1 cellular context compared by ENCODE assay signal in the genomic region with DNA sequence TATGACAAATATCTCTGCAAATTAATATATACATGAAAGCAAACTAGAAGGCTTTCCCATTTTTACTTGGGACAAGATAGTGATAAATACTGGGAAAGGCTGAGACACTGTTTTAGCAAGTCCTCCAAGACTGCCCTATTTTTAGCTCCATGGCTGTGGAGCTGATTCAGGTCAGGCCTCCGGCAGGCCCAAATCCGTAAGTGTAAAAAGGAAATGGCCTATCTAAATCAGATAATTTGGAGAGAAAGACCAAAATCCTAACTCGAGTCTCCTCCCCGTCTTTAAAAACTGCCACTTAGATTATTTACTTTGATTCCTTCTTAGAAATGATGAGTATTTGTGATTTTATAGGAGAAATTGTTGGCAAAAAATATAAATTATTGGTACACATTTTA.
TF ChIP-seq lines count a peak whose summit lies in the region.

No MANE protein-coding gene starts in this region.

TF ChIP-seq in HepG2, 621 proteins besides CTCF, POLR2A, EP300 and RAD21 (continued from another document):
- TF ChIP-seq, protein P1, sequence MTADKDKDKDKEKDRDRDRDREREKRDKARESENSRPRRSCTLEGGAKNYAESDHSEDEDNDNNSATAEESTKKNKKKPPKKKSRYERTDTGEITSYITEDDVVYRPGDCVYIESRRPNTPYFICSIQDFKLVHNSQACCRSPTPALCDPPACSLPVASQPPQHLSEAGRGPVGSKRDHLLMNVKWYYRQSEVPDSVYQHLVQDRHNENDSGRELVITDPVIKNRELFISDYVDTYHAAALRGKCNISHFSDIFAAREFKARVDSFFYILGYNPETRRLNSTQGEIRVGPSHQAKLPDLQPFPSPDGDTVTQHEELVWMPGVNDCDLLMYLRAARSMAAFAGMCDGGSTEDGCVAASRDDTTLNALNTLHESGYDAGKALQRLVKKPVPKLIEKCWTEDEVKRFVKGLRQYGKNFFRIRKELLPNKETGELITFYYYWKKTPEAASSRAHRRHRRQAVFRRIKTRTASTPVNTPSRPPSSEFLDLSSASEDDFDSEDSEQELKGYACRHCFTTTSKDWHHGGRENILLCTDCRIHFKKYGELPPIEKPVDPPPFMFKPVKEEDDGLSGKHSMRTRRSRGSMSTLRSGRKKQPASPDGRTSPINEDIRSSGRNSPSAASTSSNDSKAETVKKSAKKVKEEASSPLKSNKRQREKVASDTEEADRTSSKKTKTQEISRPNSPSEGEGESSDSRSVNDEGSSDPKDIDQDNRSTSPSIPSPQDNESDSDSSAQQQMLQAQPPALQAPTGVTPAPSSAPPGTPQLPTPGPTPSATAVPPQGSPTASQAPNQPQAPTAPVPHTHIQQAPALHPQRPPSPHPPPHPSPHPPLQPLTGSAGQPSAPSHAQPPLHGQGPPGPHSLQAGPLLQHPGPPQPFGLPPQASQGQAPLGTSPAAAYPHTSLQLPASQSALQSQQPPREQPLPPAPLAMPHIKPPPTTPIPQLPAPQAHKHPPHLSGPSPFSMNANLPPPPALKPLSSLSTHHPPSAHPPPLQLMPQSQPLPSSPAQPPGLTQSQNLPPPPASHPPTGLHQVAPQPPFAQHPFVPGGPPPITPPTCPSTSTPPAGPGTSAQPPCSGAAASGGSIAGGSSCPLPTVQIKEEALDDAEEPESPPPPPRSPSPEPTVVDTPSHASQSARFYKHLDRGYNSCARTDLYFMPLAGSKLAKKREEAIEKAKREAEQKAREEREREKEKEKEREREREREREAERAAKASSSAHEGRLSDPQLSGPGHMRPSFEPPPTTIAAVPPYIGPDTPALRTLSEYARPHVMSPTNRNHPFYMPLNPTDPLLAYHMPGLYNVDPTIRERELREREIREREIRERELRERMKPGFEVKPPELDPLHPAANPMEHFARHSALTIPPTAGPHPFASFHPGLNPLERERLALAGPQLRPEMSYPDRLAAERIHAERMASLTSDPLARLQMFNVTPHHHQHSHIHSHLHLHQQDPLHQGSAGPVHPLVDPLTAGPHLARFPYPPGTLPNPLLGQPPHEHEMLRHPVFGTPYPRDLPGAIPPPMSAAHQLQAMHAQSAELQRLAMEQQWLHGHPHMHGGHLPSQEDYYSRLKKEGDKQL (CRISPR knock-in tag; IDR thresholded peaks at IDR 0.05; ENCODE audit: low read depth): no peak
- TF ChIP-seq DNMT1 (CRISPR knock-in tag; IDR thresholded peaks at IDR 0.05) (no peak), ZFP36L1 (CRISPR knock-in tag; IDR thresholded peaks at IDR 0.05) (no peak), ZMAT3 (CRISPR knock-in tag; conservative IDR thresholded peaks at IDR 0.05) (0 out of 2 replicates have a peak, but pooled peaks have one; percentile 7)
TF ChIP-seq in HepG2: peak in this region for 1.
